Comparison of ENCODE assay signal across 11 cellular contexts in genomic region chr3:113242091-113242581, GRCh38. TPM values are rescaled to one million over a fixed set of nuclear protein-coding genes. Genes with fewer than 3 reads are reported as not detected.
DNase-seq lines count a peak whose midpoint lies in the region; ATAC-seq, FAIRE-seq and TF ChIP-seq lines count a peak whose summit lies in the region.
"Had no signal": no experiment of that assay in that cellular context is flagged by ENCODE, and none has a peak within 500 bp of the region (broad histone marks: within the 10 kb centered on the region; RNA-seq: fewer than 3 reads in every experiment).

No MANE protein-coding gene starts in this region.

- H3K27me3 ChIP-seq in ACC112 (ENCODE audit: insufficient read depth, low read length) (no peaks in the 10 kb centered on the region), HUES6 (ENCODE audit: control insufficient read depth, insufficient read depth, low read length) (no peaks in the 10 kb centered on the region)
- no peaks in the 10 kb centered on the region for H3K27me3 ChIP-seq in CD8-positive, alpha-beta T cell (ENCODE audit: insufficient read depth, low read length)

- POLR2A ChIA-PET in CD8-positive, alpha-beta T cell (lab: Charles Lee): interaction anchor here (0.7 kb wide), 1 partner anchor 82 kb away, joined by 3 read pairs; no protein-coding TSS in a partner anchor

- no peak for FAIRE-seq in GM12892 (lab: Jason Lieb, UNC)

- peaks cover 15% of the 10 kb centered on the region for H3K36me3 Mint-ChIP-seq in mesothelial cell of epicardium
- no peaks in the 10 kb centered on the region for H3K36me3 Mint-ChIP-seq in CD8-positive, alpha-beta T cell

- H3K4me3 Mint-ChIP-seq in mesothelial cell of epicardium: peak overlapping the region; percentile 42
- H3K4me3 Mint-ChIP-seq in CD8-positive, alpha-beta T cell: no peak overlapping the region

- peak overlapping the region; percentile 93 for H3K27ac Mint-ChIP-seq in mesothelial cell of epicardium
- no peak overlapping the region for H3K27ac Mint-ChIP-seq in CD8-positive, alpha-beta T cell

- H3K36me3 ChIP-seq in ACC112 (ENCODE audit: insufficient read depth, low read length): no peaks in the 10 kb centered on the region
- H3K36me3 ChIP-seq in HUES6 (ENCODE audit: control insufficient read depth, insufficient read depth, low read length): no peaks in the 10 kb centered on the region
- no peaks in the 10 kb centered on the region for H3K36me3 ChIP-seq in CD8-positive, alpha-beta T cell (ENCODE audit: insufficient read depth, low read length)
- H3K36me3 ChIP-seq: neutrophil had no signal

- H3K27ac ChIP-seq in ACC112 (ENCODE audit: low read depth, low read length): peak overlapping the region; percentile 39
- H3K27ac ChIP-seq in HUES6 (ENCODE audit: low read depth, low read length): peak overlapping the region; percentile 28; the same call in 1 of the 2 replicates
- no peak overlapping the region for H3K27ac ChIP-seq in CD8-positive, alpha-beta T cell (ENCODE audit: low read depth, low read length)
- H3K27ac ChIP-seq: neutrophil had no signal

- CTCF ChIA-PET in CD8-positive, alpha-beta T cell (lab: Charles Lee): interaction anchor here (0.7 kb wide), 1 partner anchor 31 kb away, joined by 4 read pairs; no protein-coding TSS in a partner anchor

- H3K79me2 ChIP-seq in ACC112 (ENCODE audit: control insufficient read depth, insufficient read depth, low read length, unreplicated experiment): no peaks in the 10 kb centered on the region

- ATAC-seq in CD8-positive, alpha-beta T cell: no peak

- no peak for TF ChIP-seq POLR2A in GM12892 (IDR thresholded peaks at IDR 0.05; ENCODE audit: low read depth, low read length)

- peaks cover 59% of the 10 kb centered on the region for H3K4me1 Mint-ChIP-seq in mesothelial cell of epicardium
- H3K4me1 Mint-ChIP-seq in CD8-positive, alpha-beta T cell (ENCODE audit: low read depth): peaks cover 14% of the 10 kb centered on the region

- TF ChIP-seq CTCF in mesothelial cell of epicardium (IDR thresholded peaks at IDR 0.05; ENCODE audit: unreplicated experiment): no peak
- TF ChIP-seq CTCF in CD8-positive, alpha-beta T cell (IDR thresholded peaks at IDR 0.05): no peak

- H2AFZ ChIP-seq in ACC112 (ENCODE audit: low read length, unreplicated experiment): peak overlapping the region; percentile 74

- H3K4me1 ChIP-seq in ACC112 (ENCODE audit: control insufficient read depth, insufficient read depth, low read length, unreplicated experiment) (peaks cover 47% of the 10 kb centered on the region), HUES6 (ENCODE audit: control insufficient read depth, insufficient read depth, low read length) (peaks cover 53% of the 10 kb centered on the region)
- H3K4me1 ChIP-seq in CD8-positive, alpha-beta T cell (ENCODE audit: insufficient read depth, low read length): no peaks in the 10 kb centered on the region

- no peaks in the 10 kb centered on the region for H3K9me3 Mint-ChIP-seq in mesothelial cell of epicardium
- no peaks in the 10 kb centered on the region for H3K9me3 Mint-ChIP-seq in CD8-positive, alpha-beta T cell

- DNase-seq in amniotic epithelial cell (ENCODE audit: low read depth) (peak; percentile 74), mesothelial cell of epicardium (ENCODE audit: low spot score in 2 of 2, unreplicated experiment in 2 of 2) (no peak), NCI-H748 (lab: John Stamatoyannopoulos, UW; ENCODE audit: unreplicated experiment) (no peak), DMS53 (lab: John Stamatoyannopoulos, UW) (no peak), GM12892 (ENCODE audit: insufficient read length) (no peak)
- no peak for DNase-seq in CD8-positive, alpha-beta T cell
- DNase-seq: activated T-cell treated with anti-CD3 and anti-CD28 coated beads, Interleukin-2, amount 50 U/mL, for 1 hour; NCI-H1930 had no signal

- intact Hi-C loops in CD8-positive, alpha-beta T cell (cut with DNase I, micrococcal nuclease): no loop called here

- H3K27me3 Mint-ChIP-seq in mesothelial cell of epicardium (ENCODE audit: low read depth): no peaks in the 10 kb centered on the region
- peaks cover 3% of the 10 kb centered on the region for H3K27me3 Mint-ChIP-seq in CD8-positive, alpha-beta T cell (ENCODE audit: low read depth)

- H3K4me3 ChIP-seq in ACC112 (ENCODE audit: low read depth, low read length) (peak overlapping the region; percentile 28), HUES6 (ENCODE audit: low read depth, low read length) (peak overlapping the region; percentile 26)
- no peak overlapping the region for H3K4me3 ChIP-seq in CD8-positive, alpha-beta T cell (ENCODE audit: low read depth, low read length)

- H3K9ac ChIP-seq in HUES6 (ENCODE audit: low read length): no peak overlapping the region

- no peaks in the 10 kb centered on the region for H3K9me3 ChIP-seq in HUES6 (ENCODE audit: control insufficient read depth, insufficient read depth, low read depth, low read length)
- H3K9me3 ChIP-seq in CD8-positive, alpha-beta T cell (ENCODE audit: low read length): no peaks in the 10 kb centered on the region
- H3K9me3 ChIP-seq: neutrophil had no signal

RNA-seq across cellular contexts. Expression of gene BOC, which starts 30.8 kb away (rescaled TPM):
- total RNA-seq in mesothelial cell of epicardium: 76.1 to 85.3 TPM (median 79.3 TPM) in 3 replicates
- not detected for total RNA-seq in CD8-positive, alpha-beta T cell
- 0.19 TPM for polyA plus RNA-seq in GM12892 (2012; ENCODE audit: missing spikeins)

Comparison
In these comparisons a context has a peak if more than half of its experiments do, and no peak if none do; other contexts are left out.
1. RNA of gene BOC, which starts 30.8 kb away (total RNA-seq): 76.1 to 85.3 TPM in mesothelial cell of epicardium; not detected in CD8-positive, alpha-beta T cell; every median in the first group is over 10 times any median in the second.